Comparison of ENCODE assay signal across 25 cellular contexts in genomic region chr12:100207311-100207710, GRCh38. TPM values are rescaled to one million over a fixed set of nuclear protein-coding genes. Genes with fewer than 3 reads are reported as not detected.
A peak's percentile ranks its signal among the peaks of the same experiment; 100 is the strongest.
DNase-seq lines count a peak whose midpoint lies in the region; ATAC-seq, FAIRE-seq and TF ChIP-seq lines count a peak whose summit lies in the region.
"Had no signal": no experiment of that assay in that cellular context is flagged by ENCODE, and none has a peak within 500 bp of the region (broad histone marks: within the 10 kb centered on the region; RNA-seq: fewer than 3 reads in every experiment).

No MANE protein-coding gene starts in this region.

- ATAC-seq in K562 (no peak), foreskin keratinocyte (no peak), HG02571 (IDR thresholded peaks at IDR 0.05; ENCODE audit: unreplicated experiment) (no peak)

- H3K27ac ChIP-seq in K562 (ENCODE audit: extremely low read depth, low read depth, low read length): no peak overlapping the region
- peak overlapping the region; percentile 15 for H3K27ac ChIP-seq in foreskin keratinocyte
- H3K27ac ChIP-seq in small intestine (ENCODE audit: low read depth in 1 of 2, low read length in 1 of 2): no peak overlapping the region
- H3K27ac ChIP-seq: BLaER1 had no signal

- H3K27me3 ChIP-seq in K562 (ENCODE audit: control insufficient read depth in 2 of 2, insufficient read depth in 2 of 2, low read length in 2 of 2) (no peaks in the 10 kb centered on the region), foreskin keratinocyte (no peaks in the 10 kb centered on the region), small intestine (ENCODE audit: control insufficient read depth in 2 of 2, insufficient read depth in 2 of 2, low read length in 2 of 2) (no peaks in the 10 kb centered on the region)
- H3K27me3 ChIP-seq: BE2C, BLaER1 had no signal

- BruUV-seq in K562 (replicated peaks; lab: Mats Ljungman, UMichigan): no TSS peak

- H3K4me3 ChIP-seq in K562 (no peak overlapping the region), small intestine (ENCODE audit: low read depth in 1 of 2, low read length in 2 of 2) (no peak overlapping the region)
- H3K4me3 ChIP-seq: BLaER1 had no signal

- in situ Hi-C loops in K562 (cut with MboI) (no loop called here), GM13976 (cut with MboI; ENCODE audit: low sequenced_read_pairs, unreplicated experiment) (no loop called here)

- POLR2A ChIA-PET in K562 (lab: Yijun Ruan, JAX): no interaction called here

- no peaks in the 10 kb centered on the region for H3K9me1 ChIP-seq in K562 (ENCODE audit: control insufficient read depth, insufficient read depth, low read length)

- H3K36me3 ChIP-seq in K562 (ENCODE audit: control insufficient read depth, insufficient read depth, low read length) (peaks cover 69% of the 10 kb centered on the region), small intestine (ENCODE audit: control insufficient read depth in 2 of 2, insufficient read depth in 2 of 2, low read length in 2 of 2) (peaks cover 7 to 8% of the 10 kb centered on the region in 2 donors)

- no peak for TF ChIP-seq POLR2A in K562 (conservative IDR thresholded peaks at IDR 0.05)

- CTCF ChIA-PET in K562 (lab: Yijun Ruan, JAX; ENCODE audit: low intra/inter-chr PET ratio): no interaction called here

- intact Hi-C loops in K562 (cut with micrococcal nuclease): no loop called here

- DNase-seq in K562 (ENCODE audit: extremely low read depth in 1 of 4, low spot score in 3 of 4) (no peak), foreskin keratinocyte (no peak), small intestine (no peak), GM13976 (ENCODE audit: low spot score) (no peak), HPDE6-E6E7 (ENCODE audit: extremely low spot score) (no peak)
- DNase-seq: 8988T; ACHN; BE2C; C1 segment of cervical spinal cord; CD4-positive, alpha-beta memory T cell; CD4-positive, CD25-positive, alpha-beta regulatory T cell; CD8-positive, alpha-beta memory T cell; COR-L47; DMS 273 treated with DMSO at 0.1 percent for 48 hours; DMS153; DMS53; DMS79; DND-41; EL; GDM1 had no signal

- FAIRE-seq in K562 (lab: Jason Lieb, UNC) (no peak), small intestine (lab: Jason Lieb, UNC) (peak; percentile 19)
- FAIRE-seq: A204.1, GM12891, GM18507 had no signal

- WGBS in K562 (ENCODE audit: insufficient coverage, low coverage, missing lambda C conversion rate): 92% methylated on average over 2 of the region's 2 CpGs
- 96 to 98% (median 97%) methylated on average over 2 of the region's 2 CpGs for WGBS in small intestine, 3 donors

- H3K79me2 ChIP-seq in K562 (ENCODE audit: control insufficient read depth, insufficient read depth, low read length): peaks cover 27% of the 10 kb centered on the region

- H2AFZ ChIP-seq in K562 (ENCODE audit: low read depth, low read length): no peak overlapping the region

- H4K20me1 ChIP-seq in K562 (replicated peaks; ENCODE audit: control insufficient read depth, insufficient read depth, low read length): no peaks in the 10 kb centered on the region

- no peak for TF ChIP-seq RAD21 in K562 (CRISPR knock-in tag; conservative IDR thresholded peaks at IDR 0.05 in 1 of 2, IDR thresholded peaks at IDR 0.05 in 1 of 2)

- no peak overlapping the region for H3K9ac ChIP-seq in K562 (ENCODE audit: insufficient read depth in 1 of 2, low read depth in 2 of 2, low read length in 2 of 2)
- H3K9ac ChIP-seq: BLaER1 had no signal

- H3K9me3 ChIP-seq in K562 (replicated peaks; ENCODE audit: control insufficient read depth, insufficient read depth, low read depth, low read length): no peaks in the 10 kb centered on the region
- no peaks in the 10 kb centered on the region for H3K9me3 ChIP-seq in small intestine (ENCODE audit: control insufficient read depth, low read depth)
- H3K9me3 ChIP-seq: BE2C, BLaER1 had no signal

- no peak overlapping the region for H3K4me2 ChIP-seq in K562 (ENCODE audit: insufficient read depth, low read length)
- H3K4me2 ChIP-seq: BLaER1 had no signal

- H3K4me1 ChIP-seq in K562 (replicated peaks in 1 of 2; ENCODE audit: control insufficient read depth in 2 of 2, insufficient read depth in 2 of 2, low read length in 2 of 2) (peaks cover 2 to 3% of the 10 kb centered on the region in 2 experiments; a peak in 3 of 5 replicates), foreskin keratinocyte (no peaks in the 10 kb centered on the region), small intestine (ENCODE audit: control insufficient read depth in 2 of 2, insufficient read depth in 1 of 2, low read depth in 1 of 2, low read length in 1 of 2) (no peaks in the 10 kb centered on the region)
- H3K4me1 ChIP-seq: BE2C had no signal

- no peak for TF ChIP-seq EP300 in K562 (IDR thresholded peaks at IDR 0.05; ENCODE audit: low read length)

- TF ChIP-seq CTCF in K562 (IDR thresholded peaks at IDR 0.05 in 2 of 3, conservative IDR thresholded peaks at IDR 0.05 in 1 of 3; ENCODE audit: insufficient read depth in 2 of 3, low read depth in 1 of 3, low read length in 3 of 3): no peak
- TF ChIP-seq CTCF in foreskin keratinocyte (conservative IDR thresholded peaks at IDR 0.05): no peak
- TF ChIP-seq CTCF in GM13976 (IDR thresholded peaks at IDR 0.05; ENCODE audit: borderline replicate concordance, control extremely low read depth, extremely low read depth, insufficient read depth, missing control alignments): no peak

RNA-seq across cellular contexts. Expression of gene ACTR6, which starts 6.7 kb away (rescaled TPM):
- total RNA-seq in K562 (2011; cell fraction: chromatin; rRNA removed; ENCODE audit: low replicate concordance): 25.4 and 61.1 TPM in 2 replicates
- total RNA-seq in K562 (2011; cell fraction: nucleolus; rRNA removed): 26.3 and 29.0 TPM in 2 replicates
- 24.4 and 24.9 TPM in 2 replicates for total RNA-seq in K562 (2011; cell fraction: nucleoplasm; rRNA removed)
- total RNA-seq in K562 (2014; rRNA removed) (25.7 and 26.1 TPM in 2 replicates), K562 (2014; rRNA removed; fragmentation: Illumina TruSeq; extraction: Trizol) (88.6 and 117 TPM in 2 replicates), K562 (2015; rRNA removed; fragmentation: Illumina TruSeq; extraction: Trizol) (42.9 and 49.0 TPM in 2 replicates), K562 (2021) (67.4 and 74.5 TPM in 2 replicates), foreskin keratinocyte (17.5 and 20.5 TPM in 2 replicates)
- polyA plus RNA-seq in K562 (2011; rRNA removed) (87.2 and 102 TPM in 2 replicates), K562 (2014; fragmentation: Illumina TruSeq; extraction: Trizol) (58.4 and 70.9 TPM in 2 replicates), K562 (2014; fragmentation: Nextera tagmentation; extraction: Ambion mirVana) (100 to 1,000 TPM in 1 of 2 experiments, 10 to 100 TPM in 1; 99.8 to 109 TPM), K562 (2014; rRNA removed) (42.9 and 44.9 TPM in 2 replicates), foreskin keratinocyte (13.2 and 13.9 TPM in 2 replicates), small intestine (10 to 100 TPM; 20.0 to 31.5 (median 22.0) TPM)
- polyA plus RNA-seq in K562 (2011; cell fraction: cytosol; rRNA removed): 7.8 and 25.0 TPM in 2 replicates
- 13.6 and 23.1 TPM in 2 replicates for polyA plus RNA-seq in K562 (2011; cell fraction: nucleus; rRNA removed)
- polyA plus RNA-seq in K562 (2012): 34.7 and 41.8 TPM in 2 replicates
- 32.8 and 37.7 TPM in 2 replicates for polyA minus RNA-seq in K562 (2011; rRNA and poly(A)+ RNA removed)
- polyA minus RNA-seq in K562 (2011; cell fraction: cytosol; rRNA and poly(A)+ RNA removed): 11.6 and 13.6 TPM in 2 replicates
- polyA minus RNA-seq in K562 (2011; cell fraction: nucleus; rRNA and poly(A)+ RNA removed): 12.9 and 33.0 TPM in 2 replicates

RNA-seq across cellular contexts. Expression of gene DEPDC4, which starts 59.6 kb away (rescaled TPM):
- total RNA-seq in K562 (2011; cell fraction: chromatin; rRNA removed; ENCODE audit: low replicate concordance): 2.5 and 13.4 TPM in 2 replicates
- 2.3 and 2.8 TPM in 2 replicates for total RNA-seq in K562 (2011; cell fraction: nucleolus; rRNA removed)
- total RNA-seq in K562 (2011; cell fraction: nucleoplasm; rRNA removed): 5.1 and 5.5 TPM in 2 replicates
- total RNA-seq in K562 (2014; rRNA removed): 3.0 and 3.6 TPM in 2 replicates
- 6.9 and 8.8 TPM in 2 replicates for total RNA-seq in K562 (2014; rRNA removed; fragmentation: Illumina TruSeq; extraction: Trizol)
- total RNA-seq in K562 (2015; rRNA removed; fragmentation: Illumina TruSeq; extraction: Trizol): 4.6 and 5.0 TPM in 2 replicates
- 4.3 and 5.7 TPM in 2 replicates for total RNA-seq in K562 (2021)
- 5.2 and 9.5 TPM in 2 replicates for polyA plus RNA-seq in K562 (2011; rRNA removed)
- polyA plus RNA-seq in K562 (2011; cell fraction: cytosol; rRNA removed): 0.73 and 1.1 TPM in 2 replicates
- 1.8 and 3.6 TPM in 2 replicates for polyA plus RNA-seq in K562 (2011; cell fraction: nucleus; rRNA removed)
- polyA plus RNA-seq in K562 (2012): 4.3 and 7.1 TPM in 2 replicates
- polyA plus RNA-seq in K562 (2014; fragmentation: Illumina TruSeq; extraction: Trizol): 7.3 and 8.3 TPM in 2 replicates
- 10 to 100 TPM; 11.9 to 13.2 TPM for polyA plus RNA-seq in K562 (2014; fragmentation: Nextera tagmentation; extraction: Ambion mirVana)
- 5.6 and 7.4 TPM in 2 replicates for polyA plus RNA-seq in K562 (2014; rRNA removed)
- 4.7 and 9.5 TPM in 2 replicates for polyA minus RNA-seq in K562 (2011; rRNA and poly(A)+ RNA removed)
- polyA minus RNA-seq in K562 (2011; cell fraction: cytosol; rRNA and poly(A)+ RNA removed): 2.3 and 3.1 TPM in 2 replicates
- polyA minus RNA-seq in K562 (2011; cell fraction: nucleus; rRNA and poly(A)+ RNA removed): 4.4 TPM in 2 replicates
- total RNA-seq in foreskin keratinocyte: 1.3 and 2.5 TPM in 2 replicates
- 0.97 and 1.7 TPM in 2 replicates for polyA plus RNA-seq in foreskin keratinocyte
- polyA plus RNA-seq in small intestine: 1 to 10 TPM in 2 of 3 donors, under 1 TPM in 1; 0.67 to 1.9 (median 1.1) TPM
- total RNA-seq: CD4-positive, CD25-positive, alpha-beta regulatory T cell had no signal
- polyA plus RNA-seq: CD8-positive, alpha-beta memory T cell had no signal

RNA-seq across cellular contexts. Expression of gene SCYL2, which starts 59.7 kb away (rescaled TPM):
- total RNA-seq in K562 (2011; cell fraction: chromatin; rRNA removed; ENCODE audit: low replicate concordance): 23.8 and 82.4 TPM in 2 replicates
- 8.8 and 13.7 TPM in 2 replicates for total RNA-seq in K562 (2011; cell fraction: nucleolus; rRNA removed)
- total RNA-seq in K562 (2011; cell fraction: nucleoplasm; rRNA removed): 23.8 and 28.7 TPM in 2 replicates
- 27.3 and 28.2 TPM in 2 replicates for total RNA-seq in K562 (2014; rRNA removed)
- 46.9 and 53.9 TPM in 2 replicates for total RNA-seq in K562 (2014; rRNA removed; fragmentation: Illumina TruSeq; extraction: Trizol)
- 42.3 and 49.0 TPM in 2 replicates for total RNA-seq in K562 (2015; rRNA removed; fragmentation: Illumina TruSeq; extraction: Trizol)
- 35.2 and 39.1 TPM in 2 replicates for total RNA-seq in K562 (2021)
- polyA plus RNA-seq in K562 (2011; rRNA removed): 24.4 and 32.9 TPM in 2 replicates
- 7.0 and 14.3 TPM in 2 replicates for polyA plus RNA-seq in K562 (2011; cell fraction: cytosol; rRNA removed)
- polyA plus RNA-seq in K562 (2011; cell fraction: nucleus; rRNA removed): 15.6 and 17.8 TPM in 2 replicates
- 21.7 and 31.6 TPM in 2 replicates for polyA plus RNA-seq in K562 (2012)
- polyA plus RNA-seq in K562 (2014; fragmentation: Illumina TruSeq; extraction: Trizol): 33.9 and 39.8 TPM in 2 replicates
- polyA plus RNA-seq in K562 (2014; fragmentation: Nextera tagmentation; extraction: Ambion mirVana): 10 to 100 TPM in 1 of 2 experiments, 1 to 10 TPM in 1; 9.9 to 11.8 TPM
- 18.5 and 18.7 TPM in 2 replicates for polyA plus RNA-seq in K562 (2014; rRNA removed)
- polyA minus RNA-seq in K562 (2011; rRNA and poly(A)+ RNA removed): 61.6 and 68.9 TPM in 2 replicates
- 26.4 and 29.7 TPM in 2 replicates for polyA minus RNA-seq in K562 (2011; cell fraction: cytosol; rRNA and poly(A)+ RNA removed)
- polyA minus RNA-seq in K562 (2011; cell fraction: nucleus; rRNA and poly(A)+ RNA removed): 17.4 and 24.2 TPM in 2 replicates
- 41.2 and 41.8 TPM in 2 replicates for total RNA-seq in foreskin keratinocyte
- polyA plus RNA-seq in foreskin keratinocyte: 7.5 and 8.9 TPM in 2 replicates
- polyA plus RNA-seq in small intestine: 10 to 100 TPM; 15.8 to 25.0 (median 18.1) TPM
